ENCODE assay signal across 13 cellular contexts in the genomic region with DNA sequence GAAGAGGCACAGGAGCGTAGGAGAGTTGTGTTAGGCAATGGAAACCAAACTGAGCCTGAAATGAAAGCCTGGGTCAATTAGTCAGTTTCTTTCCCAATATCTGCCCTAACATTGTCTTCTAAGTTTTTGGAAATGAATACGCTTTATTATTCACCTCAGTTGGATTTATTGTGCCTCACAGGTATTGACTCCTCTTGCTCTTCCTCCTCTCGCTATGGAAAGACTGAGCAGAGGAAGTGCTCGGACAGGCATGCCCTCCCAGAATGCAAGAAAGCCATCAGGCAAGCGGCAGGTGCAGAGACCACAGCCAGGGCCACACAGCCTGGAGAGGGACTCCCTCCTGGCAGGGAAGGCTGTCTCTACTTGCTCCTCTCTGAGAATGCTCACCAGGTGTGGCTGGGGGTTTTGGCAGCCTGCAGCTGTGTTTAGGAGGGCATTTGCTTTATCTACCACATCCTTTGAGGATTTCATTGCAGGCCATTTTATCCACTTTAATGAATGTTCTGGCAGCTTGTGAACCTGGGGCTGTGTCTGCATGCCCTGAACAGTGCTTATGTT.
DNase-seq lines count a peak whose midpoint lies in the region; ATAC-seq lines count a peak whose summit lies in the region.
"Had no signal": no experiment of that assay in that cellular context is flagged by ENCODE, and none has a peak within 500 bp of the region (broad histone marks: within the 10 kb centered on the region; RNA-seq: fewer than 3 reads in every experiment).

No MANE protein-coding gene starts in this region.

- peak; percentile 30 for DNase-seq in activated naive CD4-positive, alpha-beta T cell treated with anti-CD3 and anti-CD28 coated beads for 36 hours
- DNase-seq in activated naive CD4-positive, alpha-beta T cell treated with anti-CD3 and anti-CD28 coated beads, Interleukin-2, amount 10 ng/mL, durations not matched to agents 7 days and 5 days = no peak
- peak; percentile 10 for DNase-seq in RPMI8226
- no peak for DNase-seq in stimulated activated naive CD8-positive, alpha-beta T cell treated with anti-CD3 and anti-CD28 coated beads, Interleukin-15, Interleukin-2, amounts not matched to agents 100 U/mL and 50 U/mL, for 24 hours
- no peak for DNase-seq in cortex of kidney (lab: John Stamatoyannopoulos, UW)
- DNase-seq in T-helper 1 cell = no peak
- no peak for DNase-seq in RKO (ENCODE audit: low spot score)
- DNase-seq: activated CD4-positive, alpha-beta T cell treated with anti-CD3 and anti-CD28 coated beads, Interleukin-2, amount 50 U/mL, for 4 hours; GOT3; NCI-H1694 treated with DMSO at 0.1 percent for 48 hours; Right ventricle myocardium superior had no signal

- H3K9me3 Mint-ChIP-seq in activated naive CD4-positive, alpha-beta T cell treated with anti-CD3 and anti-CD28 coated beads for 36 hours = no peaks in the 10 kb centered on the region
- no peaks in the 10 kb centered on the region for H3K9me3 Mint-ChIP-seq in activated naive CD4-positive, alpha-beta T cell treated with anti-CD3 and anti-CD28 coated beads, Interleukin-2, amount 10 ng/mL, durations not matched to agents 7 days and 5 days
- H3K9me3 Mint-ChIP-seq: mesothelial cell of epicardium had no signal

- CTCF ChIA-PET in activated naive CD4-positive, alpha-beta T cell treated with anti-CD3 and anti-CD28 coated beads for 36 hours (lab: Charles Lee) = interaction anchor here (1.0 to 1.7 kb wide), 2 partner anchors 11 to 162 kb away, joined by 3 to 6 read pairs; no protein-coding TSS in a partner anchor
- CTCF ChIA-PET in activated naive CD4-positive, alpha-beta T cell treated with anti-CD3 and anti-CD28 coated beads, Interleukin-2, amount 10 ng/mL, durations not matched to agents 7 days and 5 days (lab: Charles Lee) = no interaction called here

- peaks cover 54% of the 10 kb centered on the region for H3K4me1 Mint-ChIP-seq in activated naive CD4-positive, alpha-beta T cell treated with anti-CD3 and anti-CD28 coated beads for 36 hours (ENCODE audit: low read depth)
- H3K4me1 Mint-ChIP-seq in activated naive CD4-positive, alpha-beta T cell treated with anti-CD3 and anti-CD28 coated beads, Interleukin-2, amount 10 ng/mL, durations not matched to agents 7 days and 5 days = peaks cover 31% of the 10 kb centered on the region

- H3K36me3 Mint-ChIP-seq in activated naive CD4-positive, alpha-beta T cell treated with anti-CD3 and anti-CD28 coated beads for 36 hours (ENCODE audit: low read depth) = peaks cover 18% of the 10 kb centered on the region
- H3K36me3 Mint-ChIP-seq in activated naive CD4-positive, alpha-beta T cell treated with anti-CD3 and anti-CD28 coated beads, Interleukin-2, amount 10 ng/mL, durations not matched to agents 7 days and 5 days = peaks cover 38% of the 10 kb centered on the region
- H3K36me3 Mint-ChIP-seq: mesothelial cell of epicardium had no signal

- peak; percentile 67 for ATAC-seq in HG02610 (IDR thresholded peaks at IDR 0.05; ENCODE audit: unreplicated experiment)
- peak; percentile 11 for ATAC-seq in stimulated activated naive CD8-positive, alpha-beta T cell treated with anti-CD3 and anti-CD28 coated beads, Interleukin-15, Interleukin-2, amounts not matched to agents 100 U/mL and 50 U/mL, for 24 hours

- H3K27ac Mint-ChIP-seq in activated naive CD4-positive, alpha-beta T cell treated with anti-CD3 and anti-CD28 coated beads for 36 hours = peak overlapping the region; percentile 30
- H3K27ac Mint-ChIP-seq in activated naive CD4-positive, alpha-beta T cell treated with anti-CD3 and anti-CD28 coated beads, Interleukin-2, amount 10 ng/mL, durations not matched to agents 7 days and 5 days = no peak overlapping the region
- H3K27ac Mint-ChIP-seq: mesothelial cell of epicardium had no signal

- intact Hi-C loops in activated naive CD4-positive, alpha-beta T cell treated with anti-CD3 and anti-CD28 coated beads for 36 hours (cut with micrococcal nuclease) = loop anchor here (1.0 to 5.0 kb wide), 2 partner anchors 21 to 56 kb away; no protein-coding TSS in a partner anchor

- no peak overlapping the region for H3K4me3 Mint-ChIP-seq in activated naive CD4-positive, alpha-beta T cell treated with anti-CD3 and anti-CD28 coated beads for 36 hours
- H3K4me3 Mint-ChIP-seq in activated naive CD4-positive, alpha-beta T cell treated with anti-CD3 and anti-CD28 coated beads, Interleukin-2, amount 10 ng/mL, durations not matched to agents 7 days and 5 days = no peak overlapping the region
- H3K4me3 Mint-ChIP-seq: mesothelial cell of epicardium had no signal

- no peaks in the 10 kb centered on the region for H3K27me3 Mint-ChIP-seq in activated naive CD4-positive, alpha-beta T cell treated with anti-CD3 and anti-CD28 coated beads for 36 hours (ENCODE audit: low read depth)
- H3K27me3 Mint-ChIP-seq in activated naive CD4-positive, alpha-beta T cell treated with anti-CD3 and anti-CD28 coated beads, Interleukin-2, amount 10 ng/mL, durations not matched to agents 7 days and 5 days = no peaks in the 10 kb centered on the region

Comparison
In these comparisons a context has a peak if more than half of its experiments do, and no peak if none do; other contexts are left out.
1. DNase-seq: peak in activated naive CD4-positive, alpha-beta T cell treated with anti-CD3 and anti-CD28 coated beads for 36 hours (single experiment) and RPMI8226 (single experiment); none in activated naive CD4-positive, alpha-beta T cell treated with anti-CD3 and anti-CD28 coated beads, Interleukin-2, amount 10 ng/mL, durations not matched to agents 7 days and 5 days (single experiment), stimulated activated naive CD8-positive, alpha-beta T cell treated with anti-CD3 and anti-CD28 coated beads, Interleukin-15, Interleukin-2, amounts not matched to agents 100 U/mL and 50 U/mL, for 24 hours (single experiment), cortex of kidney (single experiment), T-helper 1 cell (0 of 5) and RKO (single experiment).